In genomic region chr19:3397266-3398022, GRCh38 we compare ENCODE assay signal across 11 cellular contexts. TPM values are rescaled to one million over a fixed set of nuclear protein-coding genes. Genes with fewer than 3 reads are reported as not detected.
DNase-seq lines count a peak whose midpoint lies in the region; ATAC-seq, FAIRE-seq and TF ChIP-seq lines count a peak whose summit lies in the region.
"Had no signal": no experiment of that assay in that cellular context is flagged by ENCODE, and none has a peak within 500 bp of the region (broad histone marks: within the 10 kb centered on the region; RNA-seq: fewer than 3 reads in every experiment).

No MANE protein-coding gene starts in this region.

- H3K9me3 ChIP-seq in astrocyte (ENCODE audit: insufficient read depth, low read depth, low read length) = no peaks in the 10 kb centered on the region

- no peak for FAIRE-seq in astrocyte (lab: Jason Lieb, UNC)

- H2AFZ ChIP-seq in astrocyte (ENCODE audit: low read depth, low read length) = no peak overlapping the region

- DNase-seq in D341Med (ENCODE audit: low spot score) = peak; percentile 60
- no peak for DNase-seq in astrocyte (ENCODE audit: low read depth)
- DNase-seq in iPS-NIHi11 (ENCODE audit: low spot score) = peak; percentile 78
- peak; percentile 51 for DNase-seq in renal cortical epithelial cell (ENCODE audit: low read depth)
- no peak for DNase-seq in central memory CD4-positive, alpha-beta T cell
- DNase-seq in NCI-H345 (lab: John Stamatoyannopoulos, UW) = no peak
- DNase-seq in activated CD4-positive, alpha-beta T cell treated with anti-CD3 and anti-CD28 coated beads for 36 hours = no peak
- DNase-seq in NCI-H524 (lab: John Stamatoyannopoulos, UW) = no peak
- DNase-seq: activated naive CD4-positive, alpha-beta T cell treated with anti-CD3 and anti-CD28 coated beads for 36 hours; CD8-positive, alpha-beta memory T cell; NCI-H1417 treated with DMSO at 0.1 percent for 48 hours had no signal

- peaks cover 17% of the 10 kb centered on the region for H3K4me1 ChIP-seq in astrocyte (ENCODE audit: insufficient read depth, low read length)

- peak overlapping the region; percentile 29 for H3K4me2 ChIP-seq in astrocyte (ENCODE audit: low read length)

- no peaks in the 10 kb centered on the region for H3K27me3 ChIP-seq in astrocyte (ENCODE audit: insufficient read depth, low read length)

- no peak overlapping the region for H3K4me3 Mint-ChIP-seq in astrocyte (ENCODE audit: unreplicated experiment)
- no peak overlapping the region for H3K4me3 Mint-ChIP-seq in activated CD4-positive, alpha-beta T cell treated with anti-CD3 and anti-CD28 coated beads for 36 hours
- H3K4me3 Mint-ChIP-seq: activated naive CD4-positive, alpha-beta T cell treated with anti-CD3 and anti-CD28 coated beads for 36 hours; CD8-positive, alpha-beta memory T cell had no signal

- H3K36me3 ChIP-seq in astrocyte (ENCODE audit: insufficient read depth, low read length) = peaks cover 2% of the 10 kb centered on the region

- no peak for ATAC-seq in activated CD4-positive, alpha-beta T cell treated with anti-CD3 and anti-CD28 coated beads for 36 hours

- intact Hi-C loops in activated CD4-positive, alpha-beta T cell treated with anti-CD3 and anti-CD28 coated beads for 36 hours (cut with DNase I, micrococcal nuclease) = no loop called here

- peaks cover 5% of the 10 kb centered on the region for H3K36me3 Mint-ChIP-seq in astrocyte (ENCODE audit: low read depth, unreplicated experiment)
- peaks cover 5% of the 10 kb centered on the region for H3K36me3 Mint-ChIP-seq in activated CD4-positive, alpha-beta T cell treated with anti-CD3 and anti-CD28 coated beads for 36 hours (ENCODE audit: low read depth)

- H3K27ac ChIP-seq in astrocyte (ENCODE audit: low read depth, low read length) = no peak overlapping the region

- H3K27ac Mint-ChIP-seq in astrocyte (ENCODE audit: unreplicated experiment) = no peak overlapping the region
- no peak overlapping the region for H3K27ac Mint-ChIP-seq in activated CD4-positive, alpha-beta T cell treated with anti-CD3 and anti-CD28 coated beads for 36 hours
- H3K27ac Mint-ChIP-seq: activated naive CD4-positive, alpha-beta T cell treated with anti-CD3 and anti-CD28 coated beads for 36 hours had no signal

- POLR2A ChIA-PET in activated CD4-positive, alpha-beta T cell treated with anti-CD3 and anti-CD28 coated beads for 36 hours (lab: Charles Lee) = no interaction called here

- H3K4me1 Mint-ChIP-seq in astrocyte (ENCODE audit: low read depth, unreplicated experiment) = no peaks in the 10 kb centered on the region
- H3K4me1 Mint-ChIP-seq in activated CD4-positive, alpha-beta T cell treated with anti-CD3 and anti-CD28 coated beads for 36 hours = no peaks in the 10 kb centered on the region

- no peaks in the 10 kb centered on the region for H3K27me3 Mint-ChIP-seq in astrocyte (ENCODE audit: low read depth, unreplicated experiment)
- H3K27me3 Mint-ChIP-seq in activated CD4-positive, alpha-beta T cell treated with anti-CD3 and anti-CD28 coated beads for 36 hours = no peaks in the 10 kb centered on the region
- H3K27me3 Mint-ChIP-seq: CD8-positive, alpha-beta memory T cell had no signal

- no peak for TF ChIP-seq CTCF in astrocyte (IDR thresholded peaks at IDR 0.05; ENCODE audit: insufficient read depth, low read depth, low read length)

- H3K9ac ChIP-seq in astrocyte (ENCODE audit: low read length) = peak overlapping the region; percentile 39

- peaks cover 2% of the 10 kb centered on the region for H3K9me3 Mint-ChIP-seq in astrocyte (ENCODE audit: unreplicated experiment)
- no peaks in the 10 kb centered on the region for H3K9me3 Mint-ChIP-seq in activated CD4-positive, alpha-beta T cell treated with anti-CD3 and anti-CD28 coated beads for 36 hours (ENCODE audit: low read depth)
- H3K9me3 Mint-ChIP-seq: activated naive CD4-positive, alpha-beta T cell treated with anti-CD3 and anti-CD28 coated beads for 36 hours; CD8-positive, alpha-beta memory T cell had no signal

- peaks cover 89% of the 10 kb centered on the region for H3K79me2 ChIP-seq in astrocyte (ENCODE audit: insufficient read depth, low read length)

- no peak overlapping the region for H3K4me3 ChIP-seq in astrocyte (ENCODE audit: insufficient read depth, low read depth, low read length)

- H4K20me1 ChIP-seq in astrocyte (ENCODE audit: insufficient read depth, low read length) = peaks cover 48% of the 10 kb centered on the region

- CTCF ChIA-PET in activated CD4-positive, alpha-beta T cell treated with anti-CD3 and anti-CD28 coated beads for 36 hours (lab: Charles Lee) = interaction anchor here (1.0 to 1.4 kb wide), 4 partner anchors 10 to 93 kb away, joined by 3 to 4 read pairs (median 3); no protein-coding TSS in a partner anchor

RNA-seq across cellular contexts. Expression of gene NFIC, which starts 31.1 kb away (rescaled TPM):
- total RNA-seq in astrocyte = 38.3 and 49.8 TPM in 2 replicates
- total RNA-seq in renal cortical epithelial cell = 17.2 and 107 TPM in 2 replicates
- total RNA-seq in activated CD4-positive, alpha-beta T cell treated with anti-CD3 and anti-CD28 coated beads for 36 hours = 10 to 100 TPM; 20.5 to 22.6 TPM

Comparison
In these comparisons a context has a peak if more than half of its experiments do, and no peak if none do; other contexts are left out.
1. DNase-seq: peak in D341Med (single experiment), iPS-NIHi11 (single experiment) and renal cortical epithelial cell (single experiment); none in astrocyte (single experiment), central memory CD4-positive, alpha-beta T cell (single experiment), NCI-H345 (single experiment), activated CD4-positive, alpha-beta T cell treated with anti-CD3 and anti-CD28 coated beads for 36 hours (single experiment) and NCI-H524 (0 of 2).